In genomic region chr2:216942465-216942864, GRCh38 we compare ENCODE assay signal across 11 cellular contexts.
"Had no signal": no experiment of that assay in that cellular context is flagged by ENCODE, and none has a peak within 500 bp of the region (broad histone marks: within the 10 kb centered on the region; RNA-seq: fewer than 3 reads in every experiment).

No MANE protein-coding gene starts in this region.

- H3K4me2 ChIP-seq: GM23338 had no signal

- H3K4me3 Mint-ChIP-seq: GM23338, H9, HFFc6 had no signal

- ATAC-seq: GM23338, HCT116 had no signal

- FAIRE-seq: H1, H54 had no signal

- H3K9ac ChIP-seq: GM23248 had no signal

- H3K9me3 ChIP-seq: HAP-1 had no signal

- H3K9me3 Mint-ChIP-seq: GM23338, HFFc6 had no signal

- H3K4me3 ChIP-seq: GM23248, GM23338, HAP-1 had no signal

- H3K27ac ChIP-seq: GM23248 had no signal

- H3K4me1 ChIP-seq: HAP-1 had no signal

- DNase-seq: GM23248, GOT3, H7, H9, HCEC 1CT, HFFc6 had no signal

- H2AFZ ChIP-seq: GM23248, GM23338 had no signal

- H3K4me1 Mint-ChIP-seq: GM23338, H9 had no signal

- H3K36me3 ChIP-seq: HAP-1 had no signal

- H3K27ac Mint-ChIP-seq: GM23338, H9, HFFc6 had no signal
